9 cellular contexts compared by ENCODE assay signal in the genomic region with DNA sequence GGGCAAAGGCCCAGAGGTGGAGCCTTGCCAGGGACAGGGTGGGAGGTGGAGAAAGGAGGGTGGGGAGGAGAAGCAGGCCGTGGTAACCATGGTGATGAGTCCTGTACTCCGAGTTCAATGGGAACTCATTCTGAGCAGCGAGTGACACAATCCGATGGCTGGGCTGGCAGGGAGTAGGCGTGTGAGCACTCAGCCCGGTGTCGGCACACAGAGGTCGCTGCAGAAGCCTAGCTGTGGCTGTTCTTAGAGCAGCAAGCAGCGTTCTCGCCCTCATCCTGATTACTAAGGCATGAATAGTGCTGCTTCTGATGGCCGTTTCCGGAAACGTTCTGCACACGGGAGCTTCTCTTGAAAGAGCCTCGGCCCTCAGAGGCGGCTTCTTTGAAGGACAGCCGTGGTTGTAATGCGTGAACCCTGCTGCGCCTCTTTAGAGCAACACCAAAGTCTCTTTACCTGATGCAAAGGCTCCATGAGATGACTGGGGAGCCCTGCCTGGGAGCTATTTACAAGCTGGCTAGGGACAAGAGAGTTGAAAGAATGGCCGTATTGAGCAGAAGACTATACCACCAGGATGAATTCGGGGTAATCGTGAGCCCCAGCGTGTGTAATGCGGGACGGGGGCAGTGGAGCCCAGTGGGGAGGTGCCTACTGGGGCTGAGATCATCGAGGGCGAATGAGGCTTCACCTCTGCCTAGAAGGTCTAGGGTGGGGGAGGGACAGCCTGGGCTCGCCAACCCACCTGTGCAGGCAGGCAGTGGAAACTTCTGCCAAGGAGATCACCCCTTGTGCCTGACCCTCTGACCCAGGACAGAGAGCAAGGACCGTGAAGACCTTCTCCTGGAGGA.
A peak's percentile ranks its signal among the peaks of the same experiment; 100 is the strongest.
DNase-seq lines count a peak whose midpoint lies in the region; ATAC-seq lines count a peak whose summit lies in the region.
"Had no signal": no experiment of that assay in that cellular context is flagged by ENCODE, and none has a peak within 500 bp of the region (broad histone marks: within the 10 kb centered on the region; RNA-seq: fewer than 3 reads in every experiment).

No MANE protein-coding gene starts in this region.

- peak; percentile 29 for DNase-seq in HT1080 (ENCODE audit: low read depth)
- peak; percentile 5 for DNase-seq in RPMI7951 (ENCODE audit: low read depth)
- peak in 38 of 51 donors; percentile 6 to 82 (median 38) for DNase-seq in hypothalamus (lab: John Stamatoyannopoulos, UW)
- peak; percentile 50 for DNase-seq in stimulated activated CD4-positive, alpha-beta T cell treated with anti-CD3 and anti-CD28 coated beads, Interleukin-15, amount 100 ng/mL, for 24 hours
- DNase-seq in GM19238 (ENCODE audit: insufficient read length, low spot score): no peak
- DNase-seq: activated B cell treated with CpG ODN at 0.5 μM for 24 hours had no signal

- ATAC-seq in HG02870 (IDR thresholded peaks at IDR 0.05; ENCODE audit: unreplicated experiment) (no peak), GM21360 (IDR thresholded peaks at IDR 0.05; ENCODE audit: unreplicated experiment) (no peak), GM19452 (IDR thresholded peaks at IDR 0.05; ENCODE audit: unreplicated experiment) (no peak)
